In genomic region chr1:101996830-101997485, GRCh38 we compare ENCODE assay signal across 9 cellular contexts.
DNase-seq lines count a peak whose midpoint lies in the region; ATAC-seq lines count a peak whose summit lies in the region.
"Had no signal": no experiment of that assay in that cellular context is flagged by ENCODE, and none has a peak within 500 bp of the region (broad histone marks: within the 10 kb centered on the region; RNA-seq: fewer than 3 reads in every experiment).

Gene OLFM3 (minus strand): TSS chr1:101996926.

- H3K9me3 ChIP-seq in neuron (ENCODE audit: low read length), result no peaks in the 10 kb centered on the region

- H3K4me3 ChIP-seq in neuron (ENCODE audit: low read length), result peak within 1 kb of the TSS; percentile 47

- DNase-seq in NCI-H2107 (lab: John Stamatoyannopoulos, UW) (peak; percentile 14), cortex of kidney (lab: John Stamatoyannopoulos, UW) (no peak)

- peak within 1 kb of the TSS; percentile 70 for H2AFZ ChIP-seq in neuron (ENCODE audit: low read depth, low read length)

- peak within 1 kb of the TSS; percentile 60 for H3K27ac ChIP-seq in cingulate gyrus (ENCODE audit: low read depth, low read length)

- ATAC-seq in GM18502 (IDR thresholded peaks at IDR 0.05; ENCODE audit: poor library complexity, unreplicated experiment) (peak; percentile 68), GM18520 (IDR thresholded peaks at IDR 0.05; ENCODE audit: unreplicated experiment) (no peak), GM19452 (IDR thresholded peaks at IDR 0.05; ENCODE audit: unreplicated experiment) (no peak), GM21825 (IDR thresholded peaks at IDR 0.05; ENCODE audit: unreplicated experiment) (no peak)
- ATAC-seq: activated T-cell treated with anti-CD3 and anti-CD28 coated beads, Interleukin-2, amount 50 U/mL, for 72 hours had no signal

- H3K36me3 ChIP-seq in neuron (ENCODE audit: insufficient read depth, low read length), result no peaks in the 10 kb centered on the region

- peaks cover 11% of the 10 kb centered on the region for H3K4me1 ChIP-seq in neuron (ENCODE audit: insufficient read depth, low read length)

- peaks cover 2% of the 10 kb centered on the region for H3K27me3 ChIP-seq in neuron (ENCODE audit: insufficient read depth, low read length)
